16 cellular contexts compared by ENCODE assay signal in the genomic region with DNA sequence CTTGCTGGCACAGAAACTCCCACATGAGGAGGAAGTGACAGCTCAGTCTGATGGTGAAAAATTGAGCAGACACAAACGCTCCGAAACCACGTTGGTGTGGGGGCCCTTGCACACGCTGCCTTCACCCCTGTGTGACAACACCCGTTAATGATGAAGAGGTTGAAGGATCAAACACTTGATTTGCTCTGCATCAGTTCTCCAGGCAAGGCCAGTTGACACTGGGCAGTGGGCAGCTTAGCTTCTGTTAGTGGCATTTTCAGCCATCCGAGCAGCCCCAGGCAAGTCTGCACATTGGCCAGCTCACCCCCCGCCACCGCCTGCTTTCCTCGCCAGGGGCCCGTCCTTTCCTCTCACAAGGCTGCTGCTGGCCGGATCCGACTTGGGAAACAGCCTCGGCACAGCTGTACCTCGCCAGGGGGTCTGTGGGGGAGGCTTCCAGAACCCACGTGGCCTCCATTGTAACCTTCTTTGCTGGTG.
A peak's percentile ranks its signal among the peaks of the same experiment; 100 is the strongest.
DNase-seq lines count a peak whose midpoint lies in the region.
"Had no signal": no experiment of that assay in that cellular context is flagged by ENCODE, and none has a peak within 500 bp of the region (broad histone marks: within the 10 kb centered on the region; RNA-seq: fewer than 3 reads in every experiment).

No MANE protein-coding gene starts in this region.

- DNase-seq in SIG-M5 treated with dmso at 0.1 percent for 504 hours (lab: John Stamatoyannopoulos, UW; ENCODE audit: unreplicated experiment) (peak; percentile 14), SIG-M5 (lab: John Stamatoyannopoulos, UW) (no peak), CD1c-positive myeloid dendritic cell (ENCODE audit: extremely low spot score) (peak; percentile 13), NCI-H1417 (lab: John Stamatoyannopoulos, UW) (peak in 2 of 3 experiments; percentile 65 to 85), left kidney (ENCODE audit: low read depth, low spot score) (peak; percentile 72), pons (ENCODE audit: low spot score) (no peak), kidney glomerular epithelial cell (lab: John Stamatoyannopoulos, UW) (no peak), NCI-H2081 (lab: John Stamatoyannopoulos, UW) (no peak)
- DNase-seq: activated CD4-positive, CD25-positive, alpha-beta regulatory T cell treated with anti-CD3 and anti-CD28 coated beads, Interleukin-2, amount 50 U/mL, for 72 hours; activated CD8-positive, alpha-beta memory T cell treated with anti-CD3 and anti-CD28 coated beads, Interleukin-2, amount 50 U/mL, for 4 hours; activated naive CD4-positive, alpha-beta T cell; amygdala; foreskin keratinocyte; NCI-H2029; NCI-H526 treated with DMSO at 0.1 percent for 48 hours; spleen had no signal

Comparison
In these comparisons a context has a peak if more than half of its experiments do, and no peak if none do; other contexts are left out.
1. DNase-seq: peak in SIG-M5 treated with dmso at 0.1 percent for 504 hours (single experiment), CD1c-positive myeloid dendritic cell (single experiment), NCI-H1417 (2 of 3) and left kidney (single experiment); none in SIG-M5 (single experiment), pons (single experiment), kidney glomerular epithelial cell (single experiment) and NCI-H2081 (0 of 2).